32 cellular contexts compared by ENCODE assay signal in genomic region chr2:195507447-195508221, GRCh38.
"Had no signal": no experiment of that assay in that cellular context is flagged by ENCODE, and none has a peak within 500 bp of the region (broad histone marks: within the 10 kb centered on the region; RNA-seq: fewer than 3 reads in every experiment).

No MANE protein-coding gene starts in this region.

- H3K36me3 ChIP-seq: brain microvascular endothelial cell, esophagus muscularis mucosa, gastrocnemius medialis, heart left ventricle had no signal

- H3K9me3 ChIP-seq: gastrocnemius medialis had no signal

- H3K4me1 ChIP-seq: esophagus muscularis mucosa, foreskin keratinocyte, gastrocnemius medialis, heart left ventricle had no signal

- H3K4me1 Mint-ChIP-seq: activated T-helper 17 cell treated with anti-CD3 and anti-CD28 coated beads, Interleukin-2, amount 50 U/mL, for 72 hours had no signal

- H3K9me3 Mint-ChIP-seq: central memory CD8-positive, alpha-beta T cell had no signal

- H3K27me3 Mint-ChIP-seq: activated CD4-positive, alpha-beta T cell treated with anti-CD3 and anti-CD28 coated beads for 36 hours; activated CD4-positive, alpha-beta T cell treated with anti-CD3 and anti-CD28 coated beads, Interleukin-2, amount 10 ng/mL, durations not matched to agents 24 days and 14 days; activated CD8-positive, alpha-beta memory T cell treated with anti-CD3 and anti-CD28 coated beads, Interleukin-2, amount 10 ng/mL, durations not matched to agents 7 days and 5 days; activated naive CD8-positive, alpha-beta T cell; activated T-cell treated with anti-CD3 and anti-CD28 coated beads, Interleukin-2, amount 50 U/mL, for 24 hours; activated T-helper 17 cell treated with anti-CD3 and anti-CD28 coated beads, Interleukin-2, amount 50 U/mL, for 72 hours; central memory CD8-positive, alpha-beta T cell; dendritic cell treated with granulocyte-macrophage colony-stimulating factor and Interleukin-4, amounts not matched to agents 40 ng/mL and 50 ng/mL, for 4 days had no signal

- H3K27ac Mint-ChIP-seq: activated CD4-positive, alpha-beta T cell treated with anti-CD3 and anti-CD28 coated beads for 36 hours; activated CD4-positive, alpha-beta T cell treated with anti-CD3 and anti-CD28 coated beads, Interleukin-2, amount 10 ng/mL, durations not matched to agents 24 days and 14 days; activated CD8-positive, alpha-beta memory T cell treated with anti-CD3 and anti-CD28 coated beads, Interleukin-2, amount 10 ng/mL, durations not matched to agents 7 days and 5 days; activated CD8-positive, alpha-beta T cell treated with anti-CD3 and anti-CD28 coated beads, Interleukin-2, amount 10 ng/mL, durations not matched to agents 7 days and 5 days; activated naive CD8-positive, alpha-beta T cell; activated T-cell treated with anti-CD3 and anti-CD28 coated beads, Interleukin-2, amount 50 U/mL, for 24 hours; dendritic cell treated with granulocyte-macrophage colony-stimulating factor and Interleukin-4, amounts not matched to agents 40 ng/mL and 50 ng/mL, for 4 days; endodermal cell had no signal

- ATAC-seq: activated CD4-positive, alpha-beta T cell treated with anti-CD3 and anti-CD28 coated beads for 36 hours; activated CD8-positive, alpha-beta memory T cell treated with anti-CD3 and anti-CD28 coated beads, Interleukin-2, amount 10 ng/mL, durations not matched to agents 7 days and 5 days; activated CD8-positive, alpha-beta T cell treated with anti-CD3 and anti-CD28 coated beads, Interleukin-2, amount 10 ng/mL, durations not matched to agents 7 days and 5 days; activated T-helper 17 cell treated with anti-CD3 and anti-CD28 coated beads, Interleukin-2, amount 50 U/mL, for 72 hours; foreskin keratinocyte; gastrocnemius medialis; heart left ventricle had no signal

- H3K4me3 Mint-ChIP-seq: activated CD4-positive, alpha-beta T cell treated with anti-CD3 and anti-CD28 coated beads for 36 hours; activated CD4-positive, alpha-beta T cell treated with anti-CD3 and anti-CD28 coated beads, Interleukin-2, amount 10 ng/mL, durations not matched to agents 24 days and 14 days; activated CD8-positive, alpha-beta memory T cell treated with anti-CD3 and anti-CD28 coated beads, Interleukin-2, amount 10 ng/mL, durations not matched to agents 7 days and 5 days; activated CD8-positive, alpha-beta T cell treated with anti-CD3 and anti-CD28 coated beads, Interleukin-2, amount 10 ng/mL, durations not matched to agents 7 days and 5 days; activated naive CD8-positive, alpha-beta T cell; activated T-cell treated with anti-CD3 and anti-CD28 coated beads, Interleukin-2, amount 50 U/mL, for 24 hours; activated T-helper 17 cell treated with anti-CD3 and anti-CD28 coated beads, Interleukin-2, amount 50 U/mL, for 72 hours; central memory CD8-positive, alpha-beta T cell; dendritic cell treated with granulocyte-macrophage colony-stimulating factor and Interleukin-4, amounts not matched to agents 40 ng/mL and 50 ng/mL, for 4 days; endodermal cell had no signal

- H3K27ac ChIP-seq: brain microvascular endothelial cell, coronary artery, dorsolateral prefrontal cortex, esophagus muscularis mucosa, foreskin keratinocyte, gastrocnemius medialis, heart left ventricle had no signal

- H3K27me3 ChIP-seq: brain microvascular endothelial cell, dorsolateral prefrontal cortex, esophagus muscularis mucosa, foreskin keratinocyte, gastrocnemius medialis, heart left ventricle had no signal

- H3K4me3 ChIP-seq: coronary artery, dorsolateral prefrontal cortex, esophagus muscularis mucosa, gastrocnemius medialis, heart left ventricle had no signal

- FAIRE-seq: astrocyte, bronchial epithelial cell had no signal

- DNase-seq: activated CD4-positive, alpha-beta T cell treated with anti-CD3 and anti-CD28 coated beads for 36 hours; activated CD4-positive, alpha-beta T cell treated with anti-CD3 and anti-CD28 coated beads, Interleukin-2, amount 10 ng/mL, durations not matched to agents 24 days and 14 days; activated CD4-positive, alpha-beta T cell treated with anti-CD3 and anti-CD28 coated beads, Interleukin-2, amount 50 U/mL, for 4 hours; activated CD4-positive, CD25-positive, alpha-beta regulatory T cell; activated CD4-positive, CD25-positive, alpha-beta regulatory T cell treated with anti-CD3 and anti-CD28 coated beads, Interleukin-2, amount 50 U/mL, for 72 hours; activated CD8-positive, alpha-beta memory T cell treated with anti-CD3 and anti-CD28 coated beads, Interleukin-2, amount 10 ng/mL, durations not matched to agents 7 days and 5 days; activated CD8-positive, alpha-beta memory T cell treated with anti-CD3 and anti-CD28 coated beads, Interleukin-2, amount 50 U/mL, for 4 hours; activated CD8-positive, alpha-beta T cell treated with anti-CD3 and anti-CD28 coated beads, Interleukin-2, amount 10 ng/mL, durations not matched to agents 7 days and 5 days; activated effector memory CD4-positive, alpha-beta T cell treated with Interleukin-2 at 50 U/mL for 16 hours; activated gamma-delta T cell treated with Interleukin-2 at 50 U/mL for 16 hours; activated naive CD4-positive, alpha-beta T cell treated with anti-CD3 and anti-CD28 coated beads, Interleukin-2, amount 50 U/mL, for 16 hours; activated naive CD4-positive, alpha-beta T cell treated with Interleukin-2 at 50 U/mL for 16 hours; activated T-cell treated with anti-CD3 and anti-CD28 coated beads, Interleukin-2, amount 50 U/mL, for 24 hours; amniotic stem cell; anterior cingulate cortex; brain microvascular endothelial cell; dorsolateral prefrontal cortex; effector memory CD4-positive, alpha-beta T cell; endodermal cell; foreskin keratinocyte; gastrocnemius medialis; glutamatergic neuron; heart left ventricle; T-helper 2 cell had no signal
